ENCODE assay signal across 19 cellular contexts in the genomic region with DNA sequence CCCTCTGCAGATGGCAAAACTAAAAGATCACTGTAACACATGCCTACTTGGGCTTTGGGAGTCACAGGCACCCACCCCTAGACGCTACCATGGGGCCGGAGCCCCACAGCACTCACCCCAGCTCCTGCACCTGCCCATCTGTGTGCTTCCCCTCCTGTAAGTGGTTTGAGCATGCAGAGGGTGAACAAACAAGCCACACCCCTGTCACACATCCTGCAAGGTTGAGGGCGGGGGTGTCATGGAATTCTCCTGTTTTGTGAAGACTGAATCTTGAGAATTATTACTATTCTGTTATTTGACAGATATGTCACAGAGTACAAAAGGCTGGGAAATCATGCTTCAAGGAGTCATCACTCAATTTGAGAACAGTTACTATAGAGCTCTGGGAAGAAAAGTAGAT.
DNase-seq lines count a peak whose midpoint lies in the region; ATAC-seq, FAIRE-seq and TF ChIP-seq lines count a peak whose summit lies in the region.
"Had no signal": no experiment of that assay in that cellular context is flagged by ENCODE, and none has a peak within 500 bp of the region (broad histone marks: within the 10 kb centered on the region; RNA-seq: fewer than 3 reads in every experiment).

No MANE protein-coding gene starts in this region.

- BruUV-seq in PC-9 (replicated peaks; lab: Mats Ljungman, UMichigan), result no TSS peak

- H4K8ac ChIP-seq in trophoblast cell (ENCODE audit: low read depth, low read length), result no peak overlapping the region

- H3K27ac ChIP-seq in PC-9, result no peak overlapping the region
- H3K27ac ChIP-seq in esophagus squamous epithelium, result peak overlapping the region; percentile 48 to 62 (median 58)
- peak overlapping the region; percentile 62 for H3K27ac ChIP-seq in substantia nigra (ENCODE audit: low read depth, low read length, poor library complexity, severe bottlenecking)
- no peak overlapping the region for H3K27ac ChIP-seq in trophoblast cell (ENCODE audit: low read depth, low read length)
- H3K27ac ChIP-seq: coronary artery had no signal

- H3K27me3 ChIP-seq in PC-9 (ENCODE audit: insufficient read depth, low read depth), result no peaks in the 10 kb centered on the region
- no peaks in the 10 kb centered on the region for H3K27me3 ChIP-seq in esophagus squamous epithelium
- H3K27me3 ChIP-seq in trophoblast cell (ENCODE audit: insufficient read depth, low read length), result no peaks in the 10 kb centered on the region

- no peak overlapping the region for H3K18ac ChIP-seq in trophoblast cell (ENCODE audit: low read length)

- POLR2A ChIA-PET in PC-9 (lab: Charles Lee; ENCODE audit: unreplicated experiment), result interaction anchor here (0.9 kb wide), 1 partner anchor 98 kb away, joined by 5 read pairs; no protein-coding TSS in a partner anchor

- H3K4ac ChIP-seq in trophoblast cell (ENCODE audit: low read depth, low read length), result no peak overlapping the region

- H3K9me3 ChIP-seq in PC-9 (ENCODE audit: insufficient read depth, low read depth) (no peaks in the 10 kb centered on the region), esophagus squamous epithelium (no peaks in the 10 kb centered on the region), trophoblast cell (ENCODE audit: insufficient read depth, low read depth, low read length) (no peaks in the 10 kb centered on the region)

- intact Hi-C loops in PC-9 (cut with micrococcal nuclease; ENCODE audit: unreplicated experiment), result no loop called here
- intact Hi-C loops in esophagus squamous epithelium (cut with DNase I), result no loop called here

- no peak overlapping the region for H4K12ac ChIP-seq in trophoblast cell (ENCODE audit: low read depth, low read length)

- DNase-seq in NCI-H1417 (lab: John Stamatoyannopoulos, UW) (peak in 2 of 3 experiments; percentile 0 to 13), NCI-H1417 treated with DMSO at 0.1 percent for 48 hours (lab: John Stamatoyannopoulos, UW) (no peak), PC-9 (no peak), esophagus squamous epithelium (lab: John Stamatoyannopoulos, UW) (no peak), substantia nigra (lab: John Stamatoyannopoulos, UW) (no peak), HTR-8/SVneo (ENCODE audit: insufficient read length, low spot score) (no peak), trophoblast cell (no peak)
- DNase-seq: activated CD4-positive, alpha-beta T cell treated with anti-CD3 and anti-CD28 coated beads, Interleukin-2, amount 50 U/mL, for 1 hour; activated T-cell treated with anti-CD3 and anti-CD28 coated beads for 4 hours; C1 segment of cervical spinal cord; DMS79 treated with DMSO at 0.1 percent for 48 hours; glutamatergic neuron; immature natural killer cell; NCI-H1694; NCI-H526; stimulated activated naive B cell treated with anti-CD40 and anti-IgM and Interleukin-4, amounts not matched to agents 10 μg/mL and 1 μg/mL and 100 μg/mL, for 72 hours had no signal

- H2BK12ac ChIP-seq in trophoblast cell (ENCODE audit: low read length), result no peak overlapping the region

- no peaks in the 10 kb centered on the region for H4K20me1 ChIP-seq in PC-9 (ENCODE audit: insufficient read depth)

- H3K4me3 ChIP-seq in PC-9 (no peak overlapping the region), esophagus squamous epithelium (no peak overlapping the region), trophoblast cell (ENCODE audit: low read depth, low read length) (no peak overlapping the region)
- H3K4me3 ChIP-seq: coronary artery had no signal

- no peak overlapping the region for H2BK5ac ChIP-seq in trophoblast cell (ENCODE audit: low read depth, low read length, poor library complexity)

- no peak overlapping the region for H3K9ac ChIP-seq in trophoblast cell (ENCODE audit: low read length)

- ATAC-seq in GM21786 (IDR thresholded peaks at IDR 0.05; ENCODE audit: unreplicated experiment), result no peak
- ATAC-seq: stimulated activated naive B cell treated with anti-CD40 and anti-IgM and Interleukin-4, amounts not matched to agents 10 μg/mL and 1 μg/mL and 100 μg/mL, for 72 hours had no signal

- H3K14ac ChIP-seq in trophoblast cell (ENCODE audit: low read length), result no peak overlapping the region

- H3K4me1 ChIP-seq in PC-9 (replicated peaks; ENCODE audit: insufficient read depth) (peaks cover 33% of the 10 kb centered on the region), esophagus squamous epithelium (peaks cover 6 to 38% (median 13%) of the 10 kb centered on the region in 3 donors), trophoblast cell (ENCODE audit: control insufficient read depth in 1 of 2, insufficient read depth in 2 of 2, low read length in 2 of 2) (no peaks in the 10 kb centered on the region)

- no peaks in the 10 kb centered on the region for H3K79me1 ChIP-seq in trophoblast cell (ENCODE audit: low read length)

- H3K79me2 ChIP-seq in PC-9 (ENCODE audit: low read depth) (no peaks in the 10 kb centered on the region), trophoblast cell (ENCODE audit: control insufficient read depth, insufficient read depth, low read length, poor library complexity) (no peaks in the 10 kb centered on the region)

- TF ChIP-seq CTCF in PC-9 (conservative IDR thresholded peaks at IDR 0.05), result no peak
- no peak for TF ChIP-seq CTCF in esophagus squamous epithelium (IDR thresholded peaks at IDR 0.05)

- H3K23ac ChIP-seq in trophoblast cell (ENCODE audit: low read length), result no peak overlapping the region

- no peak overlapping the region for H4K91ac ChIP-seq in trophoblast cell (ENCODE audit: low read depth, low read length)

- WGBS in esophagus squamous epithelium, 2 donors, result 80 to 86% methylated on average over 1 of the region's 3 CpGs
- no CpG with 5 or more reads among the region's 3 CpGs for WGBS in trophoblast cell (ENCODE audit: extremely low coverage, insufficient coverage, insufficient read length)

- H2AFZ ChIP-seq in PC-9 (no peak overlapping the region), trophoblast cell (ENCODE audit: insufficient read depth, low read length, poor library complexity) (no peak overlapping the region)

- H3K4me2 ChIP-seq in PC-9 (peak overlapping the region; percentile 40), trophoblast cell (ENCODE audit: low read length) (no peak overlapping the region)

- H2BK120ac ChIP-seq in trophoblast cell (ENCODE audit: insufficient read depth, low read length, poor library complexity), result no peak overlapping the region

- no peak overlapping the region for H2AK5ac ChIP-seq in trophoblast cell (ENCODE audit: low read length)

- no peaks in the 10 kb centered on the region for H3K9me2 ChIP-seq in PC-9 (ENCODE audit: insufficient read depth)

- H3F3A ChIP-seq in PC-9 (ENCODE audit: insufficient read depth, low read depth), result peaks cover 18% of the 10 kb centered on the region; the same call in 1 of the 2 replicates

- no peak for TF ChIP-seq POLR2A in esophagus squamous epithelium (IDR thresholded peaks at IDR 0.05)

- FAIRE-seq in HTR-8/SVneo (lab: Jason Lieb, UNC), result no peak
- FAIRE-seq: astrocyte had no signal

- CTCF ChIA-PET in PC-9 (lab: Charles Lee), result interaction anchor here (0.6 kb wide), 1 partner anchor 35 kb away, joined by 3 read pairs; no protein-coding TSS in a partner anchor

- H3K36me3 ChIP-seq in PC-9 (ENCODE audit: low read depth) (no peaks in the 10 kb centered on the region), esophagus squamous epithelium (peaks cover 0 to 5% (median 0%) of the 10 kb centered on the region in 3 donors), trophoblast cell (ENCODE audit: control insufficient read depth in 1 of 2, insufficient read depth in 2 of 2, low read length in 2 of 2) (no peaks in the 10 kb centered on the region)

Comparison
In these comparisons a context has a peak if more than half of its experiments do, and no peak if none do; other contexts are left out.
1. DNase-seq: peak in NCI-H1417 (2 of 3); none in NCI-H1417 treated with DMSO at 0.1 percent for 48 hours (single experiment), PC-9 (0 of 2), esophagus squamous epithelium (single experiment), substantia nigra (0 of 49), HTR-8/SVneo (single experiment) and trophoblast cell (0 of 2).
2. H3K27ac ChIP-seq: peak in esophagus squamous epithelium (4 of 4) and substantia nigra (single experiment); none in PC-9 (single experiment) and trophoblast cell (single experiment).